8 cellular contexts compared by ENCODE assay signal in genomic region chr5:54673523-54674225, GRCh38.
DNase-seq lines count a peak whose midpoint lies in the region; ATAC-seq, FAIRE-seq and TF ChIP-seq lines count a peak whose summit lies in the region.

No MANE protein-coding gene starts in this region.

- TF ChIP-seq CTCF in bronchial epithelial cell (IDR thresholded peaks at IDR 0.05; ENCODE audit: insufficient read depth, low read length, severe bottlenecking): no peak
- TF ChIP-seq CTCF in sigmoid colon (IDR thresholded peaks at IDR 0.05): no peak
- TF ChIP-seq CTCF in WERI-Rb-1 (IDR thresholded peaks at IDR 0.05; ENCODE audit: low read depth, low read length): no peak

- H3K4me3 ChIP-seq in bronchial epithelial cell (ENCODE audit: low read depth, low read length): no peak overlapping the region
- no peak overlapping the region for H3K4me3 ChIP-seq in sigmoid colon
- no peak overlapping the region for H3K4me3 ChIP-seq in WERI-Rb-1 (ENCODE audit: low read depth, low read length)

- peak; percentile 64 for ATAC-seq in GM21423 (IDR thresholded peaks at IDR 0.05; ENCODE audit: unreplicated experiment)
- ATAC-seq in HG02571 (IDR thresholded peaks at IDR 0.05; ENCODE audit: unreplicated experiment): no peak
- ATAC-seq in GM18861 (IDR thresholded peaks at IDR 0.05; ENCODE audit: unreplicated experiment): no peak

- intact Hi-C loops in sigmoid colon (cut with DNase I): no loop called here

- no peaks in the 10 kb centered on the region for H3K36me3 ChIP-seq in bronchial epithelial cell (ENCODE audit: control insufficient read depth, insufficient read depth, low read length)
- no peaks in the 10 kb centered on the region for H3K36me3 ChIP-seq in sigmoid colon
- H3K36me3 ChIP-seq in WERI-Rb-1: no peaks in the 10 kb centered on the region

- no peak for TF ChIP-seq EP300 in sigmoid colon (IDR thresholded peaks at IDR 0.05)

- WGBS in sigmoid colon, 2 donors: 65 to 72% methylated on average over 4 of the region's 4 CpGs

- DNase-seq in NOMO-1 treated with DMSO at 0.1 percent for 48 hours (lab: John Stamatoyannopoulos, UW; ENCODE audit: unreplicated experiment): peak; percentile 94
- peak; percentile 1 for DNase-seq in bronchial epithelial cell (ENCODE audit: low read depth)
- DNase-seq in sigmoid colon: peak; percentile 81
- no peak for DNase-seq in DMS 273 (lab: John Stamatoyannopoulos, UW; ENCODE audit: unreplicated experiment)
- DNase-seq in WERI-Rb-1: no peak

- no peaks in the 10 kb centered on the region for H3K27me3 ChIP-seq in bronchial epithelial cell (ENCODE audit: control insufficient read depth, insufficient read depth, low read length)
- H3K27me3 ChIP-seq in sigmoid colon: no peaks in the 10 kb centered on the region
- no peaks in the 10 kb centered on the region for H3K27me3 ChIP-seq in WERI-Rb-1 (ENCODE audit: insufficient read depth, low read depth, severe bottlenecking)

- no peak for TF ChIP-seq POLR2A in sigmoid colon (IDR thresholded peaks at IDR 0.05)

- peaks cover 0 to 47% (median 14%) of the 10 kb centered on the region in 4 donors for H3K4me1 ChIP-seq in sigmoid colon

- H3K9me3 ChIP-seq in sigmoid colon (no peaks in the 10 kb centered on the region), WERI-Rb-1 (ENCODE audit: severe bottlenecking) (peaks cover 5% of the 10 kb centered on the region)

- no peak for FAIRE-seq in bronchial epithelial cell (lab: Jason Lieb, UNC)

- H3K27ac ChIP-seq in sigmoid colon (no peak overlapping the region), WERI-Rb-1 (no peak overlapping the region)

Comparison
In these comparisons a context has a peak if more than half of its experiments do, and no peak if none do; other contexts are left out.
1. DNase-seq: peak in NOMO-1 treated with DMSO at 0.1 percent for 48 hours (single experiment), bronchial epithelial cell (single experiment) and sigmoid colon (single experiment); none in DMS 273 (single experiment) and WERI-Rb-1 (single experiment).